ENCODE assay signal across 10 cellular contexts in the genomic region with DNA sequence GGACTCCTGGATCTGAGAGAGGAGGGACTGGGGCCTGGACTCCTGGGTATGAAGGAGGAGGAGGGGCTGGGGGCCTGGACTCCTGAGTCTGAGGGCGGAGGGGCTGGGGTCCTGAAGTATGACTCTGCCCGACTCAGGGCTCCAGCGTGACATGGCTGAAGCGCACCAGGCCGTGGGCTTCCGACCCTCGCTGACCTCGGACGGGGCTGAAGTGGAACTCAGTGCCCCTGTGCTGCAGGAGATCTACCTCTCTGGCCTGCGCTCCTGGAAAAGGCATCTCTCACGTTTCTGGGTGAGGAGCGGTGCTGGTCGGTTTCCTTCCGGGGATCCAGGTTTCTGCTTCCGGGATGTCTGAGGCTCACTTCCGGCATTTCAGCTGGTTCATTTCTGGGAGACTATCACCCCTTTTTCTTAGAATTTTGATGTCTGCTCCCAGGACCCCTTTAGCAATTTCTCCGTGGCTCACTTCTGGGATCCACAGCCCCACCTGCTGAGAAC. TPM values are rescaled to one million over a fixed set of nuclear protein-coding genes. Genes with fewer than 3 reads are reported as not detected.
DNase-seq lines count a peak whose midpoint lies in the region; ATAC-seq and TF ChIP-seq lines count a peak whose summit lies in the region.
"Had no signal": no experiment of that assay in that cellular context is flagged by ENCODE, and none has a peak within 500 bp of the region (broad histone marks: within the 10 kb centered on the region; RNA-seq: fewer than 3 reads in every experiment).

No MANE protein-coding gene starts in this region.

- peak overlapping the region; percentile 57 for H3K4me3 Mint-ChIP-seq in activated T-helper 1 cell treated with anti-CD3 and anti-CD28 coated beads, Interleukin-12 subunit alpha, Interleukin-12 subunit beta, Interleukin-2, Interleukin-4 antibody, amounts not matched to agents 30 ng/mL and 10 ng/mL and 1 ng/mL, durations not matched to agents 14 hours and 24 hours and 36 hours
- H3K4me3 Mint-ChIP-seq in stimulated activated naive B cell treated with anti-CD40 and anti-IgM and Interleukin-4, amounts not matched to agents 10 μg/mL and 1 μg/mL and 100 μg/mL, for 72 hours = no peak overlapping the region

- H3K27ac Mint-ChIP-seq in activated T-helper 1 cell treated with anti-CD3 and anti-CD28 coated beads, Interleukin-12 subunit alpha, Interleukin-12 subunit beta, Interleukin-2, Interleukin-4 antibody, amounts not matched to agents 30 ng/mL and 10 ng/mL and 1 ng/mL, durations not matched to agents 14 hours and 24 hours and 36 hours = no peak overlapping the region
- peak overlapping the region; percentile 37 for H3K27ac Mint-ChIP-seq in stimulated activated naive B cell treated with anti-CD40 and anti-IgM and Interleukin-4, amounts not matched to agents 10 μg/mL and 1 μg/mL and 100 μg/mL, for 72 hours

- no peaks in the 10 kb centered on the region for H3K9me3 Mint-ChIP-seq in activated T-helper 1 cell treated with anti-CD3 and anti-CD28 coated beads, Interleukin-12 subunit alpha, Interleukin-12 subunit beta, Interleukin-2, Interleukin-4 antibody, amounts not matched to agents 30 ng/mL and 10 ng/mL and 1 ng/mL, durations not matched to agents 14 hours and 24 hours and 36 hours
- H3K9me3 Mint-ChIP-seq in stimulated activated naive B cell treated with anti-CD40 and anti-IgM and Interleukin-4, amounts not matched to agents 10 μg/mL and 1 μg/mL and 100 μg/mL, for 72 hours = no peaks in the 10 kb centered on the region
- H3K9me3 Mint-ChIP-seq: activated naive CD4-positive, alpha-beta T cell treated with anti-CD3 and anti-CD28 coated beads, Interleukin-2, amount 50 U/mL, for 24 hours had no signal

- no peak overlapping the region for H3K9ac ChIP-seq in iPS-18a (ENCODE audit: low read length)

- DNase-seq in HFF-Myc (ENCODE audit: extremely low read depth, low read depth) = no peak
- DNase-seq in activated T-helper 1 cell treated with anti-CD3 and anti-CD28 coated beads, Interleukin-12 subunit alpha, Interleukin-12 subunit beta, Interleukin-2, Interleukin-4 antibody, amounts not matched to agents 30 ng/mL and 10 ng/mL and 1 ng/mL, durations not matched to agents 14 hours and 24 hours and 36 hours (ENCODE audit: low spot score) = no peak
- no peak for DNase-seq in stimulated activated naive B cell treated with anti-CD40 and anti-IgM and Interleukin-4, amounts not matched to agents 10 μg/mL and 1 μg/mL and 100 μg/mL, for 72 hours
- no peak for DNase-seq in COR-L47 (lab: John Stamatoyannopoulos, UW)
- no peak for DNase-seq in stimulated activated CD4-positive, alpha-beta T cell treated with anti-CD3 and anti-CD28 coated beads, Interleukin-4, amount 100 ng/mL, for 1 hour
- DNase-seq: stimulated activated CD4-positive, alpha-beta T cell treated with anti-CD3 and anti-CD28 coated beads, Interleukin-12 subunit alpha, Interleukin-12 subunit beta, amount 100 ng/mL, for 4 hours had no signal

- ATAC-seq in stimulated activated naive B cell treated with anti-CD40 and anti-IgM and Interleukin-4, amounts not matched to agents 10 μg/mL and 1 μg/mL and 100 μg/mL, for 72 hours (replicated peaks) = no peak
- ATAC-seq in HG02571 (IDR thresholded peaks at IDR 0.05; ENCODE audit: unreplicated experiment) = no peak

- H3K36me3 ChIP-seq in iPS-18a (ENCODE audit: control insufficient read depth, low read depth, low read length) = peaks cover 25% of the 10 kb centered on the region

- no peak for TF ChIP-seq CTCF in HFF-Myc (IDR thresholded peaks at IDR 0.05; ENCODE audit: low read depth, low read length, missing control alignments)

- H3K27ac ChIP-seq in iPS-18a (ENCODE audit: low read length) = no peak overlapping the region
- H3K27ac ChIP-seq: SK-N-MC had no signal

- H3K4me1 ChIP-seq in iPS-18a (ENCODE audit: control insufficient read depth, low read depth, low read length) = no peaks in the 10 kb centered on the region

- H3K9me3 ChIP-seq in iPS-18a (ENCODE audit: control insufficient read depth, low read depth, low read length) = no peaks in the 10 kb centered on the region

- H3K4me3 ChIP-seq in HFF-Myc (replicated peaks; ENCODE audit: low read depth, low read length) (peak overlapping the region; percentile 42), iPS-18a (ENCODE audit: low read length) (peak overlapping the region; percentile 79)

- peaks cover 14% of the 10 kb centered on the region for H3K27me3 Mint-ChIP-seq in activated T-helper 1 cell treated with anti-CD3 and anti-CD28 coated beads, Interleukin-12 subunit alpha, Interleukin-12 subunit beta, Interleukin-2, Interleukin-4 antibody, amounts not matched to agents 30 ng/mL and 10 ng/mL and 1 ng/mL, durations not matched to agents 14 hours and 24 hours and 36 hours (ENCODE audit: insufficient read depth)
- peaks cover 29 to 52% of the 10 kb centered on the region in 2 donors for H3K27me3 Mint-ChIP-seq in stimulated activated naive B cell treated with anti-CD40 and anti-IgM and Interleukin-4, amounts not matched to agents 10 μg/mL and 1 μg/mL and 100 μg/mL, for 72 hours

- peaks cover 19% of the 10 kb centered on the region for H3K4me1 Mint-ChIP-seq in activated T-helper 1 cell treated with anti-CD3 and anti-CD28 coated beads, Interleukin-12 subunit alpha, Interleukin-12 subunit beta, Interleukin-2, Interleukin-4 antibody, amounts not matched to agents 30 ng/mL and 10 ng/mL and 1 ng/mL, durations not matched to agents 14 hours and 24 hours and 36 hours (ENCODE audit: low read depth)
- H3K4me1 Mint-ChIP-seq in stimulated activated naive B cell treated with anti-CD40 and anti-IgM and Interleukin-4, amounts not matched to agents 10 μg/mL and 1 μg/mL and 100 μg/mL, for 72 hours = peaks cover 25 to 35% of the 10 kb centered on the region in 2 donors

- intact Hi-C loops in activated T-helper 1 cell treated with anti-CD3 and anti-CD28 coated beads, Interleukin-12 subunit alpha, Interleukin-12 subunit beta, Interleukin-2, Interleukin-4 antibody, amounts not matched to agents 30 ng/mL and 10 ng/mL and 1 ng/mL, durations not matched to agents 14 hours and 24 hours and 36 hours (cut with micrococcal nuclease) = no loop called here

- no peaks in the 10 kb centered on the region for H3K27me3 ChIP-seq in iPS-18a (ENCODE audit: control insufficient read depth, insufficient read depth, low read length)

- H3K36me3 Mint-ChIP-seq in activated T-helper 1 cell treated with anti-CD3 and anti-CD28 coated beads, Interleukin-12 subunit alpha, Interleukin-12 subunit beta, Interleukin-2, Interleukin-4 antibody, amounts not matched to agents 30 ng/mL and 10 ng/mL and 1 ng/mL, durations not matched to agents 14 hours and 24 hours and 36 hours (ENCODE audit: low read depth) = peaks cover 14% of the 10 kb centered on the region
- H3K36me3 Mint-ChIP-seq in stimulated activated naive B cell treated with anti-CD40 and anti-IgM and Interleukin-4, amounts not matched to agents 10 μg/mL and 1 μg/mL and 100 μg/mL, for 72 hours = peaks cover 24 to 35% of the 10 kb centered on the region in 2 donors

RNA-seq across cellular contexts. Expression of gene CPT1C, which starts 1.2 kb away (rescaled TPM):
- 3.1 and 3.9 TPM in 2 replicates for total RNA-seq in activated T-helper 1 cell treated with anti-CD3 and anti-CD28 coated beads, Interleukin-12 subunit alpha, Interleukin-12 subunit beta, Interleukin-2, Interleukin-4 antibody, amounts not matched to agents 30 ng/mL and 10 ng/mL and 1 ng/mL, durations not matched to agents 14 hours and 24 hours and 36 hours

RNA-seq across cellular contexts. Expression of gene ADM5, which starts 2.8 kb away (rescaled TPM):
- 6.0 and 6.9 TPM in 2 replicates for total RNA-seq in activated T-helper 1 cell treated with anti-CD3 and anti-CD28 coated beads, Interleukin-12 subunit alpha, Interleukin-12 subunit beta, Interleukin-2, Interleukin-4 antibody, amounts not matched to agents 30 ng/mL and 10 ng/mL and 1 ng/mL, durations not matched to agents 14 hours and 24 hours and 36 hours

RNA-seq across cellular contexts. Expression of gene PRMT1, which starts 15.1 kb away (rescaled TPM):
- total RNA-seq in activated T-helper 1 cell treated with anti-CD3 and anti-CD28 coated beads, Interleukin-12 subunit alpha, Interleukin-12 subunit beta, Interleukin-2, Interleukin-4 antibody, amounts not matched to agents 30 ng/mL and 10 ng/mL and 1 ng/mL, durations not matched to agents 14 hours and 24 hours and 36 hours = 450 and 462 TPM in 2 replicates

RNA-seq across cellular contexts. Expression of gene BCL2L12, which starts 26.4 kb away (rescaled TPM):
- 72.2 and 73.7 TPM in 2 replicates for total RNA-seq in activated T-helper 1 cell treated with anti-CD3 and anti-CD28 coated beads, Interleukin-12 subunit alpha, Interleukin-12 subunit beta, Interleukin-2, Interleukin-4 antibody, amounts not matched to agents 30 ng/mL and 10 ng/mL and 1 ng/mL, durations not matched to agents 14 hours and 24 hours and 36 hours

RNA-seq across cellular contexts. Expression of gene IRF3, which starts 26.5 kb away (rescaled TPM):
- total RNA-seq in activated T-helper 1 cell treated with anti-CD3 and anti-CD28 coated beads, Interleukin-12 subunit alpha, Interleukin-12 subunit beta, Interleukin-2, Interleukin-4 antibody, amounts not matched to agents 30 ng/mL and 10 ng/mL and 1 ng/mL, durations not matched to agents 14 hours and 24 hours and 36 hours = 149 and 156 TPM in 2 replicates
